In genomic region chr5:151072234-151073025, GRCh38 we compare ENCODE assay signal across 1 cellular context.
TF ChIP-seq lines count a peak whose summit lies in the region.

No MANE protein-coding gene starts in this region.

TF ChIP-seq in IMR-90, 13 proteins besides CTCF, POLR2A, EP300 and RAD21:
- TF ChIP-seq FOS (IDR thresholded peaks at IDR 0.05; ENCODE audit: low read depth, low read length) (peak; percentile 36; the same call in 1 of the 2 replicates), MXI1 (IDR thresholded peaks at IDR 0.05; ENCODE audit: borderline replicate concordance, low read depth, low read length) (no peak), NFE2L2 (IDR thresholded peaks at IDR 0.05; ENCODE audit: low read depth, low read length) (no peak; the same call in 1 of the 2 replicates), USF2 (IDR thresholded peaks at IDR 0.05; ENCODE audit: low read depth, low read length) (no peak), BHLHE40 (IDR thresholded peaks at IDR 0.05; ENCODE audit: low read depth, low read length) (peak; percentile 80), CEBPB (IDR thresholded peaks at IDR 0.05; ENCODE audit: low read depth, low read length) (no peak; the same call in 1 of the 2 replicates), CHD1 (IDR thresholded peaks at IDR 0.05; ENCODE audit: low read depth, low read length) (no peak), MAFK (IDR thresholded peaks at IDR 0.05; ENCODE audit: low read depth, low read length) (no peak)
